ENCODE assay signal across 25 cellular contexts in the genomic region with DNA sequence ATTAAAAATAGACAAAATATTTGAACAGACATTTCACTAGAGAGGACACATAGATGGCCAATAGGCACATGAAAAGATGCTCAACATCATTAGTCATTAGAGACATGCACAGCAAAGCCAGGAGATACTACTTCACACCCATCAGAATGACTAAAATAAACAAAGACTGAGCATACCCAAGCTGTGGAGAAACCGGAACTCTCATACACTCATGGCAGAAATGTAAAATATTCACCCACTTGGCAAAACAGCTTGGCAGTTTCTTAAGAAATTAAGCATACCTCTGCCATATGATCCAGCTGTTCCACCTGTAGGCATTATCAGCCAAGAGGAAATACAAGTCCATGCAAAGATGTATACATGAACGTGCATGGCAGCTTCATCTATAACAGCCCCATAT.
DNase-seq lines count a peak whose midpoint lies in the region; ATAC-seq, FAIRE-seq and TF ChIP-seq lines count a peak whose summit lies in the region.
"Had no signal": no experiment of that assay in that cellular context is flagged by ENCODE, and none has a peak within 500 bp of the region (broad histone marks: within the 10 kb centered on the region; RNA-seq: fewer than 3 reads in every experiment).

No MANE protein-coding gene starts in this region.

- dilution Hi-C loops in keratinocyte (cut with MboI; ENCODE audit: extremely low pct_ligation_motif_present, low sequenced_read_pairs) = no loop called here

- H3K36me3 ChIP-seq in MG63 = no peaks in the 10 kb centered on the region
- H3K36me3 ChIP-seq in bronchial epithelial cell (ENCODE audit: control insufficient read depth, insufficient read depth, low read length) = no peaks in the 10 kb centered on the region
- H3K36me3 ChIP-seq in keratinocyte (ENCODE audit: control insufficient read depth in 2 of 2, extremely low read depth in 1 of 2, insufficient read depth in 2 of 2, low read length in 2 of 2) = no peaks in the 10 kb centered on the region
- H3K36me3 ChIP-seq in effector memory CD4-positive, alpha-beta T cell (ENCODE audit: control insufficient read depth, insufficient read depth, low read length) = no peaks in the 10 kb centered on the region
- H3K36me3 ChIP-seq: gastrocnemius medialis, suprapubic skin, upper lobe of right lung had no signal

- H3K4me1 ChIP-seq in keratinocyte (ENCODE audit: control insufficient read depth, extremely low read depth, insufficient read depth, low read length) = peaks cover 5% of the 10 kb centered on the region
- H3K4me1 ChIP-seq in effector memory CD4-positive, alpha-beta T cell (ENCODE audit: control insufficient read depth, insufficient read depth, low read length, poor library complexity, severe bottlenecking) = no peaks in the 10 kb centered on the region
- H3K4me1 ChIP-seq: gastrocnemius medialis, suprapubic skin, upper lobe of right lung had no signal

- H3K9ac ChIP-seq in keratinocyte (ENCODE audit: control insufficient read depth, extremely low read depth, insufficient read depth, low read length) = no peak overlapping the region

- H3K27me3 ChIP-seq in MG63 = no peaks in the 10 kb centered on the region
- H3K27me3 ChIP-seq in bronchial epithelial cell (ENCODE audit: control insufficient read depth, insufficient read depth, low read length) = no peaks in the 10 kb centered on the region
- H3K27me3 ChIP-seq in keratinocyte (ENCODE audit: control insufficient read depth, extremely low read depth, insufficient read depth, low read length) = no peaks in the 10 kb centered on the region
- no peaks in the 10 kb centered on the region for H3K27me3 ChIP-seq in effector memory CD4-positive, alpha-beta T cell (replicated peaks; ENCODE audit: control insufficient read depth, insufficient read depth, low read length, poor library complexity, severe bottlenecking)
- H3K27me3 ChIP-seq: gastrocnemius medialis, suprapubic skin, upper lobe of right lung had no signal

- no peak overlapping the region for H2AFZ ChIP-seq in keratinocyte (ENCODE audit: control insufficient read depth, low read length)

- no peak overlapping the region for H3K4me2 ChIP-seq in keratinocyte (ENCODE audit: control insufficient read depth, extremely low read depth, insufficient read depth, low read depth, low read length)

- DNase-seq in EH (ENCODE audit: low read depth) (peak; percentile 91), MG63 (peak; percentile 56), bronchial epithelial cell (ENCODE audit: low read depth) (peak; percentile 94), keratinocyte (ENCODE audit: low read depth, low spot score) (no peak), NCI-H1048 (lab: John Stamatoyannopoulos, UW) (no peak), activated T-cell treated with anti-CD3 and anti-CD28 coated beads for 4 hours (no peak)
- no peak for DNase-seq in effector memory CD4-positive, alpha-beta T cell
- DNase-seq: activated effector memory CD4-positive, alpha-beta T cell treated with Interleukin-2 at 50 U/mL for 16 hours; activated naive CD8-positive, alpha-beta T cell treated with anti-CD3 and anti-CD28 coated beads, Interleukin-2, amount 10 ng/mL, durations not matched to agents 7 days and 5 days; Calu3; cerebellar nuclear complex; gastrocnemius medialis; Kasumi-1; NCI-H1092; NCI-H187 treated with DMSO at 0.1 percent for 48 hours; NCI-H524; NK-92 treated with Interleukin-12 subunit alpha and Interleukin-12 subunit beta, amount 100 ng/mL, for 24 hours; stimulated activated naive CD4-positive, alpha-beta T cell; upper lobe of right lung had no signal

- H3K9me3 ChIP-seq in MG63 = peaks cover 3% of the 10 kb centered on the region
- H3K9me3 ChIP-seq in keratinocyte (ENCODE audit: control insufficient read depth, low read depth, low read length) = no peaks in the 10 kb centered on the region
- H3K9me3 ChIP-seq in effector memory CD4-positive, alpha-beta T cell (ENCODE audit: control insufficient read depth, low read length) = no peaks in the 10 kb centered on the region
- H3K9me3 ChIP-seq: gastrocnemius medialis, suprapubic skin, upper lobe of right lung had no signal

- no peaks in the 10 kb centered on the region for H3K9me1 ChIP-seq in keratinocyte (ENCODE audit: control insufficient read depth, extremely low read depth, insufficient read depth, low read length)

- no peak for ATAC-seq in HG03280 (IDR thresholded peaks at IDR 0.05; ENCODE audit: unreplicated experiment)
- ATAC-seq: gastrocnemius medialis, HepG2, Panc1, sciatic nerve, upper lobe of right lung had no signal

- TF ChIP-seq CTCF in bronchial epithelial cell (IDR thresholded peaks at IDR 0.05; ENCODE audit: insufficient read depth, low read length, severe bottlenecking) = no peak
- no peak for TF ChIP-seq CTCF in keratinocyte (optimal IDR thresholded peaks at IDR 0.05 in 1 of 3, IDR thresholded peaks at IDR 0.05 in 1 of 3, conservative IDR thresholded peaks at IDR 0.05 in 1 of 3; ENCODE audit: extremely low read depth in 1 of 3, insufficient read depth in 2 of 3, low read length in 3 of 3)

- no peak for FAIRE-seq in bronchial epithelial cell (lab: Jason Lieb, UNC)
- FAIRE-seq in keratinocyte (lab: Jason Lieb, UNC) = peak; percentile 83
- FAIRE-seq: GM12892, HepG2 had no signal

- H3K4me3 ChIP-seq in MG63 (no peak overlapping the region), bronchial epithelial cell (ENCODE audit: low read depth, low read length) (no peak overlapping the region), keratinocyte (ENCODE audit: control insufficient read depth in 2 of 3, extremely low read depth in 1 of 3, insufficient read depth in 2 of 3, low read depth in 1 of 3, low read length in 3 of 3) (no peak overlapping the region)
- H3K4me3 ChIP-seq in effector memory CD4-positive, alpha-beta T cell (ENCODE audit: insufficient read depth, low read depth, low read length, poor library complexity, severe bottlenecking) = no peak overlapping the region
- H3K4me3 ChIP-seq: gastrocnemius medialis, suprapubic skin, upper lobe of right lung had no signal

- no peaks in the 10 kb centered on the region for H4K20me1 ChIP-seq in keratinocyte (ENCODE audit: control insufficient read depth, extremely low read depth, insufficient read depth, low read length)

- no peaks in the 10 kb centered on the region for H3K79me2 ChIP-seq in keratinocyte (ENCODE audit: control insufficient read depth, insufficient read depth, low read length)

- H3K27ac ChIP-seq in keratinocyte (ENCODE audit: control insufficient read depth, insufficient read depth, low read length) = no peak overlapping the region
- no peak overlapping the region for H3K27ac ChIP-seq in effector memory CD4-positive, alpha-beta T cell (ENCODE audit: insufficient read depth, low read length, poor library complexity, severe bottlenecking)
- H3K27ac ChIP-seq: gastrocnemius medialis, suprapubic skin, upper lobe of right lung had no signal

Comparison
In these comparisons a context has a peak if more than half of its experiments do, and no peak if none do; other contexts are left out.
1. DNase-seq: peak in EH (single experiment), MG63 (single experiment) and bronchial epithelial cell (single experiment); none in keratinocyte (single experiment), effector memory CD4-positive, alpha-beta T cell (0 of 3), NCI-H1048 (single experiment) and activated T-cell treated with anti-CD3 and anti-CD28 coated beads for 4 hours (single experiment).